ENCODE assay signal across 1 cellular context in the genomic region with DNA sequence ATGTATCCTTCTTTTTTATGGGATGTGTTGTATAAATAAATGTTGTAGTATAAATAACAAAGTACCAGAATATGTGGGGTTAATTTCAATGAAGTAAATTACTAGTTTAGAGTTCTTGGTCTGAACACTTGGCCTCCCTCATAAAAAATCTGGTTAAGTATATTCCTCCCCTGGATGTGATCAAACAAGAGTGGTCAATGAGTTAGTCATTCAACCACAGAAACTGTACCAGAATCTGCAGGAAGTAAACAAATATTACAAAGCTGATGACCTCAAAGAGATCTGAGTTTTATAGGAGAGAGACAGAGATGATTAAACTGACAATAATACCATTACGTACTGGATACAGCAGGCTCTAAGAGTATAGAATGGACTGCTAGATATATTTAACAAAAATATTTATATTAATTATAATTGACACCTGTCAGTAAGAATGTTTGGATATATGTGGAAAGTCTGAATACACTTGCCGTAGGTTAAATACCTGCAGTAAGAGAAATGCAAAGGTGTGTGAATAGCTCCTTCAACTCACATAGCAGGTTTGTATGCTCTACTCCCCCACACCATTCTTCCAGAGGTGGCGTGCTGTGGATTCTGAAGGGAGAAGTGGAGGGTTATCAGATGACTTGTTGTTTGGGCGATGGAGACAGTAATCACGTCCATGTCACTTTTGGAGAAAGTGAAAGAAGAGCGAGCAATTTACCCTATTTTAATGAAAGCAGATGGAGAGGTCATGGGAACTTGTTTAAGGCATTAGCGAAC.
TF ChIP-seq lines count a peak whose summit lies in the region.

No MANE protein-coding gene starts in this region.

TF ChIP-seq in HepG2, 621 proteins besides CTCF, POLR2A, EP300 and RAD21 (continued from another document):
- TF ChIP-seq ZBTB2 (CRISPR knock-in tag; IDR thresholded peaks at IDR 0.05; ENCODE audit: low read depth) = no peak
- TF ChIP-seq ZSCAN25 (CRISPR knock-in tag; IDR thresholded peaks at IDR 0.05) = no peak
- no peak for TF ChIP-seq ZNF720 (CRISPR knock-in tag; IDR thresholded peaks at IDR 0.05)
- no peak for TF ChIP-seq ELF4 (CRISPR knock-in tag; IDR thresholded peaks at IDR 0.05; ENCODE audit: borderline replicate concordance)
- no peak for TF ChIP-seq ZNF318 (CRISPR knock-in tag; IDR thresholded peaks at IDR 0.05)
- no peak for TF ChIP-seq TAF15 (IDR thresholded peaks at IDR 0.05; ENCODE audit: low read depth, low read length, poor library complexity, severe bottlenecking)
- TF ChIP-seq ZNF577 (CRISPR knock-in tag; IDR thresholded peaks at IDR 0.05; ENCODE audit: borderline replicate concordance, low read depth) = no peak
- no peak for TF ChIP-seq ZIK1 (CRISPR knock-in tag; IDR thresholded peaks at IDR 0.05; ENCODE audit: borderline replicate concordance, low read depth)
- TF ChIP-seq CHD2 (IDR thresholded peaks at IDR 0.05; ENCODE audit: low read depth, low read length) = no peak
- TF ChIP-seq YEATS4 (CRISPR knock-in tag; IDR thresholded peaks at IDR 0.05; ENCODE audit: borderline replicate concordance) = no peak
